2 cellular contexts compared by ENCODE assay signal in the genomic region with DNA sequence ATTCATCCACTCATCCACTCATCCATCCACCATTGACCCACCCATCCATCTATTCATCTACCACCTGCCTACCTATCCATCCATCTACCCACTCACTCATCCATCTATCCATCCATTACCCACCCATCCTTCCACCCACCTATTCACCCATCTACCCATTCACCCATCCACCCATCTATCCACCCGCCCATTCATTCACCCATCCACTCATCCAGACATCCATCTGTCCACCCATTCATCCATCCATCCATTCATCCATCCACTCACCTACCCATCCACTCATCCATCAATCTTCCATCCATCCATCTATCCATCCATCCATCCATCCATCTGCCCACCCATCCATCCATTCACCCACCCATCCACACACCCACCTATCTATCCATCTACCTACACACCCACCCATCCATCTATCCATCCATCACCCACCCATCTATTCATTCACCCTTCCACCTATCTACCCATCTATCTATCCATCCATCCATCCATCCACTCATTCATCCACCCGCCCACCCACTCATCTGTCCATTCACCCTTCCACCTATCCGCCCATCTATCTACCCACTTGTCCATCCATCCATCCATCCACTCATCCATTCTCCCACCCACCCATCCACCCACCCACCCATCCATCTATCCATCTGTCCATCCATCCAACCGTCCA.
TF ChIP-seq lines count a peak whose summit lies in the region.

No MANE protein-coding gene starts in this region.

TF ChIP-seq in HEK293, 187 proteins besides CTCF, POLR2A, EP300 and RAD21:
- TF ChIP-seq ZFHX2 (tag by site-specific recombination; conservative IDR thresholded peaks at IDR 0.05) (peak; percentile 59), ZNF366 (tag by site-specific recombination; conservative IDR thresholded peaks at IDR 0.05) (peak; percentile 96), EGR2 (tag by site-specific recombination; IDR thresholded peaks at IDR 0.05; ENCODE audit: low read depth) (peak; percentile 64), ZBTB17 (tag by site-specific recombination; IDR thresholded peaks at IDR 0.05) (peak; percentile 87), ZNF610 (tag by site-specific recombination; IDR thresholded peaks at IDR 0.05; ENCODE audit: borderline replicate concordance) (no peak), ZNF776 (tag by site-specific recombination; IDR thresholded peaks at IDR 0.05; ENCODE audit: borderline replicate concordance) (no peak)

TF ChIP-seq in K562, 482 proteins besides CTCF, POLR2A, EP300 and RAD21:
- TF ChIP-seq POLR2AphosphoS2 (IDR thresholded peaks at IDR 0.05; ENCODE audit: low read length) (0 out of 2 replicates have a peak, but pooled peaks have one; percentile 26), ZC3H11A (IDR thresholded peaks at IDR 0.05; ENCODE audit: low read depth, low read length) (no peak), SUPT5H (IDR thresholded peaks at IDR 0.05) (peak; percentile 72; the same call in 1 of the 2 replicates), HDAC1 (IDR thresholded peaks at IDR 0.05) (no peak), POLR2B (IDR thresholded peaks at IDR 0.05; ENCODE audit: low read depth, partially characterized antibody) (peak; percentile 79), ZBTB1 (CRISPR knock-in tag; IDR thresholded peaks at IDR 0.05; ENCODE audit: borderline replicate concordance, low read depth) (no peak), BHLHE40 (IDR thresholded peaks at IDR 0.05; ENCODE audit: low read length) (no peak), TEAD4 (IDR thresholded peaks at IDR 0.05; ENCODE audit: low read length) (no peak), TEAD4 (CRISPR knock-in tag; IDR thresholded peaks at IDR 0.05; ENCODE audit: borderline replicate concordance) (no peak), ZKSCAN8 (CRISPR knock-in tag; IDR thresholded peaks at IDR 0.05) (no peak), MXI1 (IDR thresholded peaks at IDR 0.05; ENCODE audit: low read depth, low read length) (no peak), BRD9 (IDR thresholded peaks at IDR 0.05; ENCODE audit: low read depth, partially characterized antibody) (no peak)
